21 cellular contexts compared by ENCODE assay signal in the genomic region with DNA sequence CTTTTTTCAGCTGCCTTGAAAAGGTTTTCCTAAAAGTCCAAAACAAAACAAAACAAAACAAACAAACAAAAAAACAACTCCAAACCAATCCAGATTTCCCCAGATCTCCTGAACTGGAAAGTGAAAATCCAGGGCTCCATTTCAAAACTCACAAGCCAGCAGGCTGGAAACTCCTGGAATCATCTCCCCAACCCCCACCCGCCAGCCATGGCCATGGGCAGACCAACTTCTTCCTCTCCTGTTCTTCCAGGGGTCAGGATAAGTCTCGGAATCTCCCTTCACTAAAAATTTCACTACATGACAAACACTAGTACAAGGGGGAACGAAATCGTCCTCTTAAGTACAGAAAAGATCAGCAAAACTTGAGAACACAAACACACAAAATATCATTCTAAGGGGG. TPM values are rescaled to one million over a fixed set of nuclear protein-coding genes. Genes with fewer than 3 reads are reported as not detected.
DNase-seq lines count a peak whose midpoint lies in the region; ATAC-seq and TF ChIP-seq lines count a peak whose summit lies in the region.
"Had no signal": no experiment of that assay in that cellular context is flagged by ENCODE, and none has a peak within 500 bp of the region (broad histone marks: within the 10 kb centered on the region; RNA-seq: fewer than 3 reads in every experiment).

No MANE protein-coding gene starts in this region.

- 90 to 91% methylated on average over 4 of the region's 4 CpGs for WGBS in heart right ventricle, 2 donors

- DNase-seq in heart right ventricle, result no peak
- no peak for DNase-seq in left cardiac atrium
- DNase-seq in brain microvascular endothelial cell, result no peak
- DNase-seq in mesothelial cell of epicardium (ENCODE audit: low spot score in 2 of 2, unreplicated experiment in 2 of 2), result no peak
- DNase-seq in type B pancreatic cell (ENCODE audit: extremely low spot score, unreplicated experiment), result peak; percentile 47
- DNase-seq in LoVo (ENCODE audit: low spot score), result no peak
- DNase-seq in NCI-H187 (lab: John Stamatoyannopoulos, UW), result no peak
- DNase-seq in hypothalamus (lab: John Stamatoyannopoulos, UW), result no peak
- DNase-seq: activated CD4-positive, alpha-beta T cell treated with anti-CD3 and anti-CD28 coated beads, Interleukin-2, amount 50 U/mL, for 48 hours; activated T-cell treated with anti-CD3 and anti-CD28 coated beads for 4 hours; amniotic stem cell; CD4-positive, CD25-positive, alpha-beta regulatory T cell; DMS153; effector CD8-positive, alpha-beta T cell; HFFc6; immature natural killer cell; lower lobe of right lung; NK-92 treated with Interleukin-12 subunit alpha and Interleukin-12 subunit beta, amount 100 ng/mL, for 24 hours; stimulated activated CD4-positive, alpha-beta T cell treated with anti-CD3 and anti-CD28 coated beads, Interleukin-2, amount 100 ng/mL, for 48 hours; stimulated activated naive CD8-positive, alpha-beta T cell treated with anti-CD3 and anti-CD28 coated beads, Interleukin-15, amount 100 ng/mL, for 72 hours; T-cell had no signal

- no peak for ATAC-seq in heart right ventricle
- ATAC-seq in left cardiac atrium, result no peak
- ATAC-seq: stimulated activated naive CD8-positive, alpha-beta T cell treated with anti-CD3 and anti-CD28 coated beads, Interleukin-15, amount 100 ng/mL, for 72 hours; T-cell had no signal

- H3K4me1 Mint-ChIP-seq in mesothelial cell of epicardium, result peaks cover 62% of the 10 kb centered on the region
- H3K4me1 Mint-ChIP-seq in type B pancreatic cell (ENCODE audit: unreplicated experiment), result peaks cover 49% of the 10 kb centered on the region

- H3K27me3 Mint-ChIP-seq in mesothelial cell of epicardium (ENCODE audit: low read depth), result no peaks in the 10 kb centered on the region
- no peaks in the 10 kb centered on the region for H3K27me3 Mint-ChIP-seq in type B pancreatic cell
- H3K27me3 Mint-ChIP-seq: CD4-positive, CD25-positive, alpha-beta regulatory T cell; stimulated activated naive CD8-positive, alpha-beta T cell treated with anti-CD3 and anti-CD28 coated beads, Interleukin-15, amount 100 ng/mL, for 72 hours; T-cell had no signal

- H3K4me3 Mint-ChIP-seq in mesothelial cell of epicardium (no peak overlapping the region), type B pancreatic cell (no peak overlapping the region)
- H3K4me3 Mint-ChIP-seq: CD4-positive, CD25-positive, alpha-beta regulatory T cell; immature natural killer cell; stimulated activated naive CD8-positive, alpha-beta T cell treated with anti-CD3 and anti-CD28 coated beads, Interleukin-15, amount 100 ng/mL, for 72 hours; T-cell had no signal

- H3K4me3 ChIP-seq in heart right ventricle (no peak overlapping the region), brain microvascular endothelial cell (ENCODE audit: low read depth, low read length) (no peak overlapping the region)

- H3K36me3 Mint-ChIP-seq in mesothelial cell of epicardium (no peaks in the 10 kb centered on the region), type B pancreatic cell (peaks cover 4% of the 10 kb centered on the region)

- no peaks in the 10 kb centered on the region for H3K9me3 Mint-ChIP-seq in mesothelial cell of epicardium
- H3K9me3 Mint-ChIP-seq in type B pancreatic cell, result no peaks in the 10 kb centered on the region
- H3K9me3 Mint-ChIP-seq: HFFc6; immature natural killer cell; stimulated activated naive CD8-positive, alpha-beta T cell treated with anti-CD3 and anti-CD28 coated beads, Interleukin-15, amount 100 ng/mL, for 72 hours; T-cell had no signal

- intact Hi-C loops in heart right ventricle (cut with DNase I), result loop anchor here in 4 of 10 donors (2.0 to 10.0 kb wide), 5 partner anchors 34 to 79 kb away; partner anchors contain the start of gene GNA12 (in 2 of the 4)
- intact Hi-C loops in left cardiac atrium (cut with DNase I), result no loop called here

- H3K27ac Mint-ChIP-seq in mesothelial cell of epicardium (peak overlapping the region; percentile 67), type B pancreatic cell (no peak overlapping the region)
- H3K27ac Mint-ChIP-seq: immature natural killer cell; stimulated activated naive CD8-positive, alpha-beta T cell treated with anti-CD3 and anti-CD28 coated beads, Interleukin-15, amount 100 ng/mL, for 72 hours; T-cell had no signal

- H3K27ac ChIP-seq in heart right ventricle, result peak overlapping the region in 9 of 10 donors; percentile 56 to 84 (median 76)
- peak overlapping the region; percentile 87 for H3K27ac ChIP-seq in brain microvascular endothelial cell

- in situ Hi-C loops in brain microvascular endothelial cell (cut with HindIII; ENCODE audit: low pct_ligation_motif_present, low sequenced_read_pairs), result no loop called here

- peaks cover 12 to 87% (median 56%) of the 10 kb centered on the region in 9 donors for H3K4me1 ChIP-seq in heart right ventricle

- H3K9me3 ChIP-seq in heart right ventricle, result no peaks in the 10 kb centered on the region
- H3K9me3 ChIP-seq: lower lobe of right lung had no signal

- H3K27me3 ChIP-seq in heart right ventricle (no peaks in the 10 kb centered on the region), brain microvascular endothelial cell (replicated peaks) (no peaks in the 10 kb centered on the region)

- TF ChIP-seq CTCF in heart right ventricle (IDR thresholded peaks at IDR 0.05) (no peak), brain microvascular endothelial cell (IDR thresholded peaks at IDR 0.05; ENCODE audit: low read depth, low read length, missing control alignments) (no peak), mesothelial cell of epicardium (IDR thresholded peaks at IDR 0.05; ENCODE audit: unreplicated experiment) (no peak), type B pancreatic cell (conservative IDR thresholded peaks at IDR 0.05) (no peak)

- H3K36me3 ChIP-seq in heart right ventricle (no peaks in the 10 kb centered on the region), brain microvascular endothelial cell (replicated peaks) (no peaks in the 10 kb centered on the region)
- H3K36me3 ChIP-seq: lower lobe of right lung had no signal

RNA-seq across cellular contexts. Expression of gene GNA12, which starts 40.4 kb away (rescaled TPM):
- total RNA-seq in heart right ventricle (10 to 100 TPM; 25.0 to 46.4 (median 34.5) TPM), left cardiac atrium (10 to 100 TPM; 47.4 to 52.2 TPM), mesothelial cell of epicardium (54.8 to 57.1 TPM (median 57.1 TPM) in 3 replicates), type B pancreatic cell (ENCODE audit: low replicate concordance) (37.9 and 46.2 TPM in 2 replicates)
- 10 to 100 TPM in 1 of 2 donors, 1 to 10 TPM in 1; 6.4 to 19.4 TPM for polyA plus RNA-seq in heart right ventricle
